In genomic region chr12:67356400-67356799, GRCh38 we compare ENCODE assay signal across 17 cellular contexts.
DNase-seq lines count a peak whose midpoint lies in the region; ATAC-seq, FAIRE-seq and TF ChIP-seq lines count a peak whose summit lies in the region.
"Had no signal": no experiment of that assay in that cellular context is flagged by ENCODE, and none has a peak within 500 bp of the region (broad histone marks: within the 10 kb centered on the region; RNA-seq: fewer than 3 reads in every experiment).

No MANE protein-coding gene starts in this region.

- H3K4me3 ChIP-seq in right lobe of liver (no peak overlapping the region), HepG2 (replicated peaks in 1 of 3; ENCODE audit: insufficient read depth in 1 of 3, low read depth in 2 of 3, low read length in 3 of 3) (no peak overlapping the region), PC-9 (no peak overlapping the region), HAP-1 (no peak overlapping the region)
- H3K4me3 ChIP-seq: lung, SJSA1, suprapubic skin had no signal

- peaks cover 0 to 8% (median 0%) of the 10 kb centered on the region in 4 donors for H3K4me1 ChIP-seq in right lobe of liver
- no peaks in the 10 kb centered on the region for H3K4me1 ChIP-seq in HepG2 (ENCODE audit: insufficient read depth, low read length)
- H3K4me1 ChIP-seq in PC-9 (replicated peaks; ENCODE audit: insufficient read depth) = peaks cover 31% of the 10 kb centered on the region
- H3K4me1 ChIP-seq in HAP-1 = peaks cover 3% of the 10 kb centered on the region; the same call in 1 of the 2 replicates

- intact Hi-C loops in right lobe of liver (cut with DNase I) (loop anchor here (5.0 to 10.0 kb wide), 3 partner anchors 56 to 588 kb away; no protein-coding TSS in a partner anchor), HepG2 (cut with micrococcal nuclease; ENCODE audit: unreplicated experiment) (loop anchor here (1.0 kb wide), 2 partner anchors 86 to 587 kb away; no protein-coding TSS in a partner anchor), PC-9 (cut with micrococcal nuclease; ENCODE audit: unreplicated experiment) (loop anchor here (1.0 to 5.0 kb wide), 5 partner anchors 85 to 961 kb away; partner anchors contain the start of gene DYRK2)

- DNase-seq in right lobe of liver (no peak), HepG2 (ENCODE audit: low spot score) (no peak), PC-9 (no peak), myocyte (ENCODE audit: low read depth) (peak; percentile 86), HAP-1 (ENCODE audit: low spot score in 2 of 2) (no peak), HCEC 1CT (no peak)
- DNase-seq: activated effector memory CD4-positive, alpha-beta T cell treated with Interleukin-2 at 50 U/mL for 16 hours; H9; stimulated activated CD8-positive, alpha-beta memory T cell treated with anti-CD3 and anti-CD28 coated beads, Interleukin-4, amount 100 ng/mL, for 48 hours; T1000 had no signal

- no peak overlapping the region for H3K9ac ChIP-seq in HepG2 (ENCODE audit: insufficient read depth, low read depth, low read length)

- H3K4me2 ChIP-seq in HepG2 (ENCODE audit: low read depth, low read length) (no peak overlapping the region), PC-9 (peak overlapping the region; percentile 46)

- H3K36me3 ChIP-seq in right lobe of liver = no peaks in the 10 kb centered on the region
- H3K36me3 ChIP-seq in HepG2 (replicated peaks in 1 of 2; ENCODE audit: control insufficient read depth in 1 of 2, insufficient read depth in 2 of 2, low read length in 2 of 2) = no peaks in the 10 kb centered on the region
- H3K36me3 ChIP-seq in PC-9 (ENCODE audit: low read depth) = no peaks in the 10 kb centered on the region
- no peaks in the 10 kb centered on the region for H3K36me3 ChIP-seq in HAP-1 (replicated peaks)
- H3K36me3 ChIP-seq: SJSA1, suprapubic skin had no signal

- H3K27ac ChIP-seq in right lobe of liver (peak overlapping the region in 1 of 3 donors; percentile 39), HepG2 (ENCODE audit: extremely low read length, insufficient read depth, low read length) (no peak overlapping the region), PC-9 (no peak overlapping the region)
- H3K27ac ChIP-seq: foreskin keratinocyte, SJSA1, suprapubic skin had no signal

- POLR2A ChIA-PET in HepG2 (lab: Yijun Ruan, JAX) = no interaction called here
- POLR2A ChIA-PET in PC-9 (lab: Charles Lee; ENCODE audit: unreplicated experiment) = interaction anchor here (0.7 kb wide), 1 partner anchor 100 kb away, joined by 11 read pairs; no protein-coding TSS in a partner anchor

- no peak for FAIRE-seq in HepG2 (lab: Jason Lieb, UNC)

- TF ChIP-seq POLR2A in right lobe of liver (IDR thresholded peaks at IDR 0.05) (no peak), HepG2 (IDR thresholded peaks at IDR 0.05; ENCODE audit: insufficient read depth in 1 of 2, low read depth in 2 of 2, low read length in 2 of 2) (no peak)

- BruUV-seq in HepG2 (replicated peaks; lab: Mats Ljungman, UMichigan) (no TSS peak), PC-9 (replicated peaks; lab: Mats Ljungman, UMichigan) (no TSS peak)

- WGBS in right lobe of liver (ENCODE audit: insufficient coverage, low coverage, low lambda C conversion rate, missing lambda C conversion rate) = 26% methylated on average over 1 of the region's 1 CpG
- whole genome bisulfite sequencing in HepG2 (ENCODE audit: low lambda C conversion rate) = 40% methylated on average over 1 of the region's 1 CpG

- TF ChIP-seq RAD21 in HepG2 (CRISPR knock-in tag; IDR thresholded peaks at IDR 0.05) = no peak

- in situ Hi-C loops in HepG2 (cut with HindIII; ENCODE audit: extremely low pct_ligation_motif_present, low pct_unique_long_range_greater_than_20kb) = loop anchor here (5.0 kb wide), 2 partner anchors 86 to 586 kb away; no protein-coding TSS in a partner anchor
- in situ Hi-C loops in HAP-1 (cut with MboI; ENCODE audit: low sequenced_read_pairs) = loop anchor here (10.0 to 25.0 kb wide), 2 partner anchors 88 to 581 kb away; no protein-coding TSS in a partner anchor

- no peaks in the 10 kb centered on the region for H3K9me2 ChIP-seq in PC-9 (ENCODE audit: insufficient read depth)

- H2AFZ ChIP-seq in HepG2 (ENCODE audit: low read length) (no peak overlapping the region), PC-9 (no peak overlapping the region)

- H4K20me1 ChIP-seq in HepG2 (ENCODE audit: insufficient read depth, low read length) (no peaks in the 10 kb centered on the region), PC-9 (ENCODE audit: insufficient read depth) (no peaks in the 10 kb centered on the region)

- TF ChIP-seq EP300 in HepG2 (IDR thresholded peaks at IDR 0.05; ENCODE audit: low read depth in 2 of 2, low read length in 2 of 2) (no peak), HepG2 (CRISPR knock-in tag; IDR thresholded peaks at IDR 0.05; ENCODE audit: borderline replicate concordance) (no peak)

- H3K27me3 ChIP-seq in right lobe of liver (no peaks in the 10 kb centered on the region), HepG2 (ENCODE audit: control insufficient read depth in 1 of 2, insufficient read depth in 2 of 2, low read length in 2 of 2) (no peaks in the 10 kb centered on the region), PC-9 (ENCODE audit: insufficient read depth, low read depth) (no peaks in the 10 kb centered on the region), HAP-1 (ENCODE audit: low read depth) (no peaks in the 10 kb centered on the region)
- H3K27me3 ChIP-seq: foreskin keratinocyte, SJSA1, suprapubic skin had no signal

- H3K79me2 ChIP-seq in HepG2 (ENCODE audit: insufficient read depth, low read length) = no peaks in the 10 kb centered on the region
- H3K79me2 ChIP-seq in PC-9 (ENCODE audit: low read depth) = no peaks in the 10 kb centered on the region

- no peaks in the 10 kb centered on the region; the same call in 1 of the 2 replicates for H3F3A ChIP-seq in PC-9 (ENCODE audit: insufficient read depth, low read depth)

- TF ChIP-seq CTCF in right lobe of liver (IDR thresholded peaks at IDR 0.05) (no peak), HepG2 (CRISPR knock-in tag; IDR thresholded peaks at IDR 0.05) (no peak), PC-9 (conservative IDR thresholded peaks at IDR 0.05) (no peak)

- H3K9me3 ChIP-seq in right lobe of liver (no peaks in the 10 kb centered on the region), HepG2 (ENCODE audit: low read length) (no peaks in the 10 kb centered on the region), PC-9 (ENCODE audit: insufficient read depth, low read depth) (peaks cover 3% of the 10 kb centered on the region; the same call in 1 of the 2 replicates), HAP-1 (no peaks in the 10 kb centered on the region)
- H3K9me3 ChIP-seq: SJSA1, suprapubic skin had no signal

- peak; percentile 53 to 76 (median 62) for ATAC-seq in right lobe of liver
- ATAC-seq in HepG2 = no peak
- ATAC-seq in HG02970 (IDR thresholded peaks at IDR 0.05; ENCODE audit: low FRiP score, unreplicated experiment) = no peak
- no peak for ATAC-seq in HG02610 (IDR thresholded peaks at IDR 0.05; ENCODE audit: unreplicated experiment)
- ATAC-seq: natural killer cell treated with Interleukin-12 subunit alpha and Interleukin-12 subunit beta and Interleukin-15 and Interleukin-18, amount 100 ng/mL, for 72 hours had no signal

- CTCF ChIA-PET in HepG2 (lab: Yijun Ruan, JAX; ENCODE audit: low intra/inter-chr PET ratio, low total read pairs) = interaction anchor here (2.0 to 3.2 kb wide), 2 partner anchors 85 to 586 kb away, joined by 11 to 19 read pairs; no protein-coding TSS in a partner anchor
- CTCF ChIA-PET in PC-9 (lab: Charles Lee) = interaction anchor here (0.5 to 1.0 kb wide), 16 partner anchors 25 to 1411 kb away, joined by 4 to 25 read pairs (median 10); no protein-coding TSS in a partner anchor

TF ChIP-seq in HepG2, 621 proteins besides CTCF, POLR2A, EP300 and RAD21 (continues in another document):
- TF ChIP-seq SPEN (CRISPR knock-in tag; IDR thresholded peaks at IDR 0.05; ENCODE audit: low read depth) (no peak), MAFF (IDR thresholded peaks at IDR 0.05; ENCODE audit: low read depth, low read length) (no peak), ATF5 (CRISPR knock-in tag; IDR thresholded peaks at IDR 0.05; ENCODE audit: low read depth) (no peak), ZNF720 (CRISPR knock-in tag; IDR thresholded peaks at IDR 0.05) (no peak), ZNF615 (CRISPR knock-in tag; IDR thresholded peaks at IDR 0.05; ENCODE audit: borderline replicate concordance) (no peak), GATA4 (IDR thresholded peaks at IDR 0.05; ENCODE audit: borderline replicate concordance, low read depth) (no peak), ATF7-NPFF (CRISPR knock-in tag; IDR thresholded peaks at IDR 0.05; ENCODE audit: low read depth) (no peak), KLF9 (CRISPR knock-in tag; IDR thresholded peaks at IDR 0.05; ENCODE audit: low read depth) (no peak), KDM1A (CRISPR knock-in tag; IDR thresholded peaks at IDR 0.05) (no peak), SATB2 (CRISPR knock-in tag; IDR thresholded peaks at IDR 0.05) (no peak), ZNF362 (CRISPR knock-in tag; IDR thresholded peaks at IDR 0.05; ENCODE audit: borderline replicate concordance) (no peak), ZFP90 (CRISPR knock-in tag; IDR thresholded peaks at IDR 0.05; ENCODE audit: borderline replicate concordance) (no peak), ZNF383 (CRISPR knock-in tag; IDR thresholded peaks at IDR 0.05; ENCODE audit: borderline replicate concordance) (no peak)

Comparison
In these comparisons a context has a peak if more than half of its experiments do, and no peak if none do; other contexts are left out.
1. ATAC-seq: peak in right lobe of liver (4 of 4); none in HepG2 (single experiment), HG02970 (single experiment) and HG02610 (single experiment).